ENCODE assay signal across 23 cellular contexts in genomic region chr3:173552526-173552925, GRCh38.
DNase-seq lines count a peak whose midpoint lies in the region; ATAC-seq and TF ChIP-seq lines count a peak whose summit lies in the region.
"Had no signal": no experiment of that assay in that cellular context is flagged by ENCODE, and none has a peak within 500 bp of the region (broad histone marks: within the 10 kb centered on the region; RNA-seq: fewer than 3 reads in every experiment).

No MANE protein-coding gene starts in this region.

- H3K27ac Mint-ChIP-seq in effector memory CD8-positive, alpha-beta T cell, result no peak overlapping the region
- H3K27ac Mint-ChIP-seq: activated B cell treated with CpG ODN at 0.5 μM for 24 hours; activated naive CD4-positive, alpha-beta T cell treated with anti-CD3 and anti-CD28 coated beads, Interleukin-2, amount 10 ng/mL, durations not matched to agents 7 days and 5 days; stimulated activated memory B cell treated with anti-CD40 and anti-IgM and Interleukin-4, amounts not matched to agents 10 μg/mL and 1 μg/mL and 100 μg/mL, for 72 hours had no signal

- H3K4me2 ChIP-seq in IMR-90 (ENCODE audit: low read depth, low read length), result no peak overlapping the region
- H3K4me2 ChIP-seq in osteoblast (ENCODE audit: insufficient read depth, low read length), result no peak overlapping the region

- ATAC-seq in IMR-90 (ENCODE audit: low read depth) (no peak), GM19467 (IDR thresholded peaks at IDR 0.05; ENCODE audit: unreplicated experiment) (no peak)
- no peak for ATAC-seq in effector memory CD8-positive, alpha-beta T cell (replicated peaks)
- ATAC-seq: heart right ventricle; right cardiac atrium; stimulated activated memory B cell treated with anti-CD40 and anti-IgM and Interleukin-4, amounts not matched to agents 10 μg/mL and 1 μg/mL and 100 μg/mL, for 72 hours; upper lobe of right lung had no signal

- no peaks in the 10 kb centered on the region for H3K4me1 Mint-ChIP-seq in effector memory CD8-positive, alpha-beta T cell (ENCODE audit: low read depth in 2 of 2)
- H3K4me1 Mint-ChIP-seq: activated B cell treated with CpG ODN at 0.5 μM for 24 hours; activated naive CD4-positive, alpha-beta T cell treated with anti-CD3 and anti-CD28 coated beads, Interleukin-2, amount 10 ng/mL, durations not matched to agents 7 days and 5 days; stimulated activated memory B cell treated with anti-CD40 and anti-IgM and Interleukin-4, amounts not matched to agents 10 μg/mL and 1 μg/mL and 100 μg/mL, for 72 hours had no signal

- no peaks in the 10 kb centered on the region for H3K27me3 Mint-ChIP-seq in effector memory CD8-positive, alpha-beta T cell
- H3K27me3 Mint-ChIP-seq: activated B cell treated with CpG ODN at 0.5 μM for 24 hours; activated naive CD4-positive, alpha-beta T cell treated with anti-CD3 and anti-CD28 coated beads, Interleukin-2, amount 10 ng/mL, durations not matched to agents 7 days and 5 days; stimulated activated memory B cell treated with anti-CD40 and anti-IgM and Interleukin-4, amounts not matched to agents 10 μg/mL and 1 μg/mL and 100 μg/mL, for 72 hours had no signal

- H3K36me3 ChIP-seq in IMR-90 (ENCODE audit: control insufficient read depth, insufficient read depth, low read length) (no peaks in the 10 kb centered on the region), osteoblast (ENCODE audit: insufficient read depth, low read length) (no peaks in the 10 kb centered on the region), vagina (no peaks in the 10 kb centered on the region)
- H3K36me3 ChIP-seq: heart right ventricle, upper lobe of right lung had no signal

- no peak overlapping the region for H3K18ac ChIP-seq in IMR-90 (ENCODE audit: low read depth, low read length)

- no peak overlapping the region for H2AFZ ChIP-seq in IMR-90 (replicated peaks; ENCODE audit: low read length, poor library complexity)
- H2AFZ ChIP-seq in osteoblast (ENCODE audit: low read length), result peak overlapping the region; percentile 71

- CTCF ChIA-PET in IMR-90 (lab: Yijun Ruan, JAX), result interaction anchor here (1.2 kb wide), 1 partner anchor 155 kb away, joined by 3 read pairs; the partner anchor contains the start of gene NLGN1

- H4K5ac ChIP-seq in IMR-90 (ENCODE audit: low read depth, low read length), result no peak overlapping the region

- H3K4me1 ChIP-seq in IMR-90 (ENCODE audit: control insufficient read depth, insufficient read depth, low read length) (no peaks in the 10 kb centered on the region), osteoblast (ENCODE audit: insufficient read depth, low read length) (no peaks in the 10 kb centered on the region), vagina (no peaks in the 10 kb centered on the region)
- H3K4me1 ChIP-seq: upper lobe of right lung had no signal

- H2AK5ac ChIP-seq in IMR-90 (ENCODE audit: low read depth, low read length), result no peak overlapping the region

- no peak overlapping the region for H3K9ac ChIP-seq in IMR-90 (ENCODE audit: low read depth, low read length)

- no peaks in the 10 kb centered on the region for H3K9me1 ChIP-seq in IMR-90 (ENCODE audit: insufficient read depth, low read length)

- BruUV-seq in IMR-90 (replicated peaks; lab: Mats Ljungman, UMichigan), result no TSS peak

- no peak overlapping the region for H3K14ac ChIP-seq in IMR-90 (replicated peaks; ENCODE audit: low read depth, low read length)

- no peak for TF ChIP-seq RAD21 in IMR-90 (IDR thresholded peaks at IDR 0.05; ENCODE audit: low read length)

- POLR2A ChIA-PET in IMR-90 (lab: Charles Lee; ENCODE audit: unreplicated experiment), result no interaction called here

- H4K20me1 ChIP-seq in IMR-90 (ENCODE audit: insufficient read depth, low read length) (no peaks in the 10 kb centered on the region), osteoblast (ENCODE audit: insufficient read depth, low read length) (no peaks in the 10 kb centered on the region)

- H3K23ac ChIP-seq in IMR-90 (ENCODE audit: low read depth, low read length), result no peak overlapping the region

- no peaks in the 10 kb centered on the region for H3K79me1 ChIP-seq in IMR-90 (ENCODE audit: low read depth in 1 of 2, low read length in 2 of 2)

- intact Hi-C loops in IMR-90 (cut with micrococcal nuclease), result loop anchor here (2.0 kb wide), 1 partner anchor 180 kb away; no protein-coding TSS in a partner anchor
- intact Hi-C loops in vagina (cut with DNase I), result no loop called here

- H3K27ac ChIP-seq in IMR-90 (ENCODE audit: insufficient read depth, low read length) (no peak overlapping the region), osteoblast (ENCODE audit: low read depth, low read length) (no peak overlapping the region), vagina (no peak overlapping the region)
- H3K27ac ChIP-seq: heart right ventricle, HL-60, upper lobe of right lung had no signal

- no peak overlapping the region for H2AK9ac ChIP-seq in IMR-90 (replicated peaks; ENCODE audit: low read depth, low read length, poor library complexity)

- TF ChIP-seq POLR2A in IMR-90 (IDR thresholded peaks at IDR 0.05; ENCODE audit: low read depth, low read length) (no peak), vagina (IDR thresholded peaks at IDR 0.05) (no peak)

- no peaks in the 10 kb centered on the region for H3K36me3 Mint-ChIP-seq in effector memory CD8-positive, alpha-beta T cell (ENCODE audit: insufficient read depth)
- H3K36me3 Mint-ChIP-seq: activated naive CD4-positive, alpha-beta T cell treated with anti-CD3 and anti-CD28 coated beads, Interleukin-2, amount 10 ng/mL, durations not matched to agents 7 days and 5 days; stimulated activated memory B cell treated with anti-CD40 and anti-IgM and Interleukin-4, amounts not matched to agents 10 μg/mL and 1 μg/mL and 100 μg/mL, for 72 hours had no signal

- H3K56ac ChIP-seq in IMR-90 (ENCODE audit: extremely low read depth, insufficient read depth, low read length), result no peak overlapping the region

- DNase-seq in G401 (ENCODE audit: low spot score), result peak; percentile 23
- DNase-seq in IMR-90, result peak; percentile 13
- peak; percentile 1 for DNase-seq in astrocyte of the spinal cord (ENCODE audit: low read depth, low spot score)
- DNase-seq in osteoblast (ENCODE audit: insufficient read length, low spot score, missing footprints), result peak; percentile 8
- DNase-seq in vagina (ENCODE audit: extremely low spot score in 2 of 2), result no peak
- DNase-seq in effector memory CD8-positive, alpha-beta T cell, result no peak
- DNase-seq: activated B cell treated with CpG ODN at 0.5 μM for 24 hours; activated CD4-positive, alpha-beta T cell treated with anti-CD3 and anti-CD28 coated beads, Interleukin-2, amount 50 U/mL, for 4 hours; activated naive CD4-positive, alpha-beta T cell treated with anti-CD3 and anti-CD28 coated beads, Interleukin-2, amount 10 ng/mL, durations not matched to agents 7 days and 5 days; amniotic stem cell; heart right ventricle; NCI-H1092; NCI-H187; NCI-H2171 treated with DMSO at 0.1 percent for 48 hours; NCI-H526; right cardiac atrium; stimulated activated CD4-positive, alpha-beta T cell treated with anti-CD3 and anti-CD28 coated beads, Interleukin-4, amount 100 ng/mL, for 24 hours; substantia nigra; T1000; upper lobe of right lung had no signal

- in situ Hi-C loops in G401 (cut with HindIII; ENCODE audit: low sequenced_read_pairs) (no loop called here), IMR-90 (cut with MboI; ENCODE audit: low sequenced_read_pairs) (no loop called here), astrocyte of the spinal cord (cut with HindIII; ENCODE audit: low sequenced_read_pairs) (no loop called here)

- no peak overlapping the region for H2BK20ac ChIP-seq in IMR-90 (ENCODE audit: low read depth, low read length)

- no peak overlapping the region for H3K4ac ChIP-seq in IMR-90 (ENCODE audit: low read depth, low read length)

- no peak overlapping the region for H3K4me3 Mint-ChIP-seq in effector memory CD8-positive, alpha-beta T cell
- H3K4me3 Mint-ChIP-seq: activated B cell treated with CpG ODN at 0.5 μM for 24 hours; activated naive CD4-positive, alpha-beta T cell treated with anti-CD3 and anti-CD28 coated beads, Interleukin-2, amount 10 ng/mL, durations not matched to agents 7 days and 5 days; stimulated activated memory B cell treated with anti-CD40 and anti-IgM and Interleukin-4, amounts not matched to agents 10 μg/mL and 1 μg/mL and 100 μg/mL, for 72 hours had no signal

- H3K4me3 ChIP-seq in IMR-90 (ENCODE audit: insufficient read depth, low read depth, low read length) (no peak overlapping the region), astrocyte of the spinal cord (ENCODE audit: low read depth, low read length) (no peak overlapping the region), osteoblast (ENCODE audit: insufficient read depth, low read length) (no peak overlapping the region), vagina (no peak overlapping the region)
- H3K4me3 ChIP-seq: heart right ventricle, upper lobe of right lung had no signal

- H3K9me3 ChIP-seq in IMR-90 (ENCODE audit: control insufficient read depth, insufficient read depth, low read length) (no peaks in the 10 kb centered on the region), osteoblast (ENCODE audit: low read depth, low read length) (no peaks in the 10 kb centered on the region), vagina (no peaks in the 10 kb centered on the region)
- H3K9me3 ChIP-seq: heart right ventricle, upper lobe of right lung had no signal

- no peak overlapping the region for H4K91ac ChIP-seq in IMR-90 (ENCODE audit: insufficient read depth, low read depth, low read length)

- H2BK15ac ChIP-seq in IMR-90 (ENCODE audit: low read depth, low read length), result no peak overlapping the region

- no peak overlapping the region for H4K8ac ChIP-seq in IMR-90 (ENCODE audit: low read depth in 2 of 2, low read length in 2 of 2)

- TF ChIP-seq CTCF in IMR-90 (conservative IDR thresholded peaks at IDR 0.05; ENCODE audit: low read depth, low read length) (no peak), astrocyte of the spinal cord (IDR thresholded peaks at IDR 0.05; ENCODE audit: low read depth, low read length) (no peak), osteoblast (IDR thresholded peaks at IDR 0.05; ENCODE audit: extremely low read depth, low read depth, low read length) (no peak), vagina (IDR thresholded peaks at IDR 0.05) (no peak)

- peaks cover 0 to 4% of the 10 kb centered on the region in 2 donors for H3K9me3 Mint-ChIP-seq in effector memory CD8-positive, alpha-beta T cell
- H3K9me3 Mint-ChIP-seq: activated B cell treated with CpG ODN at 0.5 μM for 24 hours; activated naive CD4-positive, alpha-beta T cell treated with anti-CD3 and anti-CD28 coated beads, Interleukin-2, amount 10 ng/mL, durations not matched to agents 7 days and 5 days; stimulated activated memory B cell treated with anti-CD40 and anti-IgM and Interleukin-4, amounts not matched to agents 10 μg/mL and 1 μg/mL and 100 μg/mL, for 72 hours had no signal

- no CpG with 5 or more reads among the region's 4 CpGs for WGBS in IMR-90 (ENCODE audit: extremely low coverage in 2 of 2, insufficient read length in 1 of 2), 2 experiments

- no peaks in the 10 kb centered on the region for H3K79me2 ChIP-seq in osteoblast (ENCODE audit: insufficient read depth, low read length)

- H2BK5ac ChIP-seq in IMR-90 (ENCODE audit: low read depth, low read length, poor library complexity, severe bottlenecking), result no peak overlapping the region

- H2BK120ac ChIP-seq in IMR-90 (ENCODE audit: low read depth, low read length), result no peak overlapping the region

- H3K27me3 ChIP-seq in IMR-90 (ENCODE audit: control insufficient read depth, insufficient read depth, low read length) (no peaks in the 10 kb centered on the region), osteoblast (ENCODE audit: insufficient read depth, low read length) (no peaks in the 10 kb centered on the region), vagina (no peaks in the 10 kb centered on the region)
- H3K27me3 ChIP-seq: heart right ventricle, upper lobe of right lung had no signal

- dilution Hi-C loops in IMR-90 (cut with HindIII; ENCODE audit: low sequenced_read_pairs, unreplicated experiment), result no loop called here

Comparison
In these comparisons a context has a peak if more than half of its experiments do, and no peak if none do; other contexts are left out.
1. DNase-seq: peak in G401 (single experiment), IMR-90 (single experiment), astrocyte of the spinal cord (single experiment) and osteoblast (single experiment); none in vagina (0 of 2) and effector memory CD8-positive, alpha-beta T cell (0 of 3).